In genomic region chrX:53659039-53659438, GRCh38 we compare ENCODE assay signal across 1 cellular context.
TF ChIP-seq lines count a peak whose summit lies in the region.

No MANE protein-coding gene starts in this region.

TF ChIP-seq in WTC11, 78 proteins besides CTCF, POLR2A, EP300 and RAD21 (continued from another document):
- no peak for TF ChIP-seq HMGXB4 (CRISPR knock-in tag; IDR thresholded peaks at IDR 0.05)
- TF ChIP-seq ZBTB21 (CRISPR knock-in tag; IDR thresholded peaks at IDR 0.05; ENCODE audit: borderline replicate concordance) = no peak
- TF ChIP-seq MXD4 (CRISPR knock-in tag; IDR thresholded peaks at IDR 0.05; ENCODE audit: borderline replicate concordance) = no peak
- no peak for TF ChIP-seq ZNF423 (CRISPR knock-in tag; IDR thresholded peaks at IDR 0.05)
- TF ChIP-seq TEAD1 (CRISPR knock-in tag; IDR thresholded peaks at IDR 0.05) = no peak
- no peak for TF ChIP-seq CREB1 (CRISPR knock-in tag; IDR thresholded peaks at IDR 0.05)
- no peak for TF ChIP-seq ZNF281 (CRISPR knock-in tag; IDR thresholded peaks at IDR 0.05)
- TF ChIP-seq ZNF671 (CRISPR knock-in tag; IDR thresholded peaks at IDR 0.05) = no peak
- no peak for TF ChIP-seq IRF1 (CRISPR knock-in tag; IDR thresholded peaks at IDR 0.05)
- TF ChIP-seq MAX (CRISPR knock-in tag; IDR thresholded peaks at IDR 0.05) = no peak
- TF ChIP-seq IRF2 (CRISPR knock-in tag; IDR thresholded peaks at IDR 0.05; ENCODE audit: borderline replicate concordance, low read depth) = no peak
TF ChIP-seq in WTC11: peak in this region for 0.
